In the genomic region with DNA sequence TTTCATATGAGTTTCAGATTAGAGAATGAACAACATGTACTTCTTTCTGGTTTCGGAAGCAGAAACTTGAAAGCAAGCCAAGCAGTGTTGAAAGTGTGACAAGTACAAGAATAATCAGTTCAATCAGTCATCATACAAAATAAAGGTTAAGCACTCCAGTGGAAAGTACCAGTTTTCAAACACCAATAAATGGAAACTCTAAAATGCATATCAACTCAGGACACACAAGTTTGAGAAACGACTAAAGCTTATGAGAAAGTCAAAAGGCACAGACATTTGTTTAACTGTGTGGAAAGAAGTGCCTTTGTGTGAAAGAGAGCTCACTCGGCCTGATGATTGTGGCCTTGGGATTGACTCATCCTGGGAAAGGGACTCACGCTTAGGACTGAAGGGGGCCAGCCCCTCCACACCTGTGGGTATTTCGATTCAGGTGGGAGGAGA, we compare ENCODE assay signal across 11 cellular contexts.
A peak's percentile ranks its signal among the peaks of the same experiment; 100 is the strongest.
DNase-seq lines count a peak whose midpoint lies in the region; ATAC-seq and TF ChIP-seq lines count a peak whose summit lies in the region.
"Had no signal": no experiment of that assay in that cellular context is flagged by ENCODE, and none has a peak within 500 bp of the region (broad histone marks: within the 10 kb centered on the region; RNA-seq: fewer than 3 reads in every experiment).

No MANE protein-coding gene starts in this region.

- no peaks in the 10 kb centered on the region for H3K9me3 ChIP-seq in upper lobe of right lung

- peaks cover 9% of the 10 kb centered on the region for H3K4me1 ChIP-seq in upper lobe of right lung
- H3K4me1 ChIP-seq: foreskin keratinocyte had no signal

- H3K36me3 ChIP-seq in upper lobe of right lung: no peaks in the 10 kb centered on the region

- H3K4me1 Mint-ChIP-seq in activated naive CD8-positive, alpha-beta T cell treated with anti-CD3 and anti-CD28 coated beads for 36 hours: peaks cover 16% of the 10 kb centered on the region
- H3K4me1 Mint-ChIP-seq: nephron had no signal

- H3K27me3 Mint-ChIP-seq in activated naive CD8-positive, alpha-beta T cell treated with anti-CD3 and anti-CD28 coated beads for 36 hours: no peaks in the 10 kb centered on the region

- intact Hi-C loops in upper lobe of right lung (cut with DNase I): no loop called here

- no peaks in the 10 kb centered on the region for H3K27me3 ChIP-seq in upper lobe of right lung
- H3K27me3 ChIP-seq: foreskin keratinocyte had no signal

- no peak overlapping the region for H3K4me3 ChIP-seq in upper lobe of right lung

- H3K4me3 Mint-ChIP-seq in activated naive CD8-positive, alpha-beta T cell treated with anti-CD3 and anti-CD28 coated beads for 36 hours: peak overlapping the region; percentile 14
- H3K4me3 Mint-ChIP-seq: nephron had no signal

- no peak overlapping the region for H3K27ac ChIP-seq in upper lobe of right lung
- H3K27ac ChIP-seq: foreskin keratinocyte had no signal

- peak overlapping the region; percentile 94 for H3K27ac Mint-ChIP-seq in activated naive CD8-positive, alpha-beta T cell treated with anti-CD3 and anti-CD28 coated beads for 36 hours
- H3K27ac Mint-ChIP-seq: nephron had no signal

- ATAC-seq in upper lobe of right lung: peak; percentile 12
- ATAC-seq: foreskin keratinocyte had no signal

- peaks cover 4% of the 10 kb centered on the region for H3K9me3 Mint-ChIP-seq in activated naive CD8-positive, alpha-beta T cell treated with anti-CD3 and anti-CD28 coated beads for 36 hours

- TF ChIP-seq CTCF in upper lobe of right lung (IDR thresholded peaks at IDR 0.05): no peak

- DNase-seq in stimulated activated CD4-positive, alpha-beta T cell treated with anti-CD3 and anti-CD28 coated beads, Interleukin-12 subunit alpha, Interleukin-12 subunit beta, amount 100 ng/mL, for 4 hours: peak; percentile 3
- no peak for DNase-seq in stimulated activated CD4-positive, alpha-beta T cell treated with anti-CD3 and anti-CD28 coated beads, Interleukin-4, amount 100 ng/mL, for 24 hours
- peak; percentile 12 for DNase-seq in activated naive CD8-positive, alpha-beta T cell treated with anti-CD3 and anti-CD28 coated beads for 36 hours
- DNase-seq in inferior parietal cortex (ENCODE audit: extremely low spot score) (peak; percentile 5), upper lobe of right lung (no peak), NCI-H2227 treated with DMSO at 0.1 percent for 48 hours (lab: John Stamatoyannopoulos, UW) (no peak), NCI-H526 (lab: John Stamatoyannopoulos, UW) (no peak), NCI-H524 treated with DMSO at 0.1 percent for 48 hours (lab: John Stamatoyannopoulos, UW) (no peak)
- DNase-seq: NCI-H526 treated with DMSO at 0.1 percent for 48 hours had no signal

- peaks cover 4% of the 10 kb centered on the region for H3K36me3 Mint-ChIP-seq in activated naive CD8-positive, alpha-beta T cell treated with anti-CD3 and anti-CD28 coated beads for 36 hours

Comparison
In these comparisons a context has a peak if more than half of its experiments do, and no peak if none do; other contexts are left out.
1. DNase-seq: peak in stimulated activated CD4-positive, alpha-beta T cell treated with anti-CD3 and anti-CD28 coated beads, Interleukin-12 subunit alpha, Interleukin-12 subunit beta, amount 100 ng/mL, for 4 hours (single experiment), activated naive CD8-positive, alpha-beta T cell treated with anti-CD3 and anti-CD28 coated beads for 36 hours (single experiment) and inferior parietal cortex (single experiment); none in stimulated activated CD4-positive, alpha-beta T cell treated with anti-CD3 and anti-CD28 coated beads, Interleukin-4, amount 100 ng/mL, for 24 hours (single experiment), upper lobe of right lung (single experiment), NCI-H2227 treated with DMSO at 0.1 percent for 48 hours (single experiment), NCI-H526 (0 of 2) and NCI-H524 treated with DMSO at 0.1 percent for 48 hours (single experiment).